In the genomic region with DNA sequence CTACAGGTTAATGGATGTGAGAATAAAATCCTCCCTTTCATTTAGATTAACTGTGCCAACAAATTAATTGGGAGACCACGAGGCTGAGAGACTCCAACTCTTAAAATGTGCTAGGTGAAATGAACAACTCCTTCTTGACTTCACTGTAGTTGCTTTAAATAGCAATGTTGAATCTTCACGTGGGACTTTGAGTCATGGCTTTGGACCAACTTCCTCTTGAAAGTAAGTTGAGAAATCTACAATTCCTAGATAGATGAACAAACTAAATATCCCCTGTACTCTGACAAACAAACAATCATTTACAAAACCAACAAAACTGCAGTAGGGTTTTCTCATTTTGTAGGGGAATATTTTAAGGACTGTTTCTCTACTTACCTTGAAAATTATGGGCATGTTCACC, we compare ENCODE assay signal across 26 cellular contexts.
"Had no signal": no experiment of that assay in that cellular context is flagged by ENCODE, and none has a peak within 500 bp of the region (broad histone marks: within the 10 kb centered on the region; RNA-seq: fewer than 3 reads in every experiment).

No MANE protein-coding gene starts in this region.

- H3K27ac ChIP-seq: left lung, lower lobe of right lung, neural progenitor cell, parathyroid adenoma, psoas muscle, right lobe of liver, tibial nerve, vagina had no signal

- H3K4me2 ChIP-seq: neural progenitor cell, smooth muscle cell had no signal

- H3K9me3 ChIP-seq: left lung, lower lobe of right lung, psoas muscle, right lobe of liver, vagina had no signal

- H3K79me2 ChIP-seq: parathyroid adenoma had no signal

- H3K4me3 ChIP-seq: left lung, lower lobe of right lung, neural progenitor cell, psoas muscle, right lobe of liver, smooth muscle cell, tibial nerve, vagina had no signal

- FAIRE-seq: islet of Langerhans, kidney had no signal

- DNase-seq: hypothalamus; immature natural killer cell; kidney; left colon; left lung; lower lobe of right lung; mesenchymal stem cell; naive B cell; natural killer cell; nephron progenitor cell; psoas muscle; right lobe of liver; stimulated activated CD4-positive, alpha-beta T cell treated with anti-CD3 and anti-CD28 coated beads, Interleukin-1b, Interleukin-23, amount 100 ng/mL, for 48 hours; stimulated activated CD4-positive, alpha-beta T cell treated with anti-CD3 and anti-CD28 coated beads, Interleukin-2, amount 100 ng/mL, for 48 hours; stimulated activated CD4-positive, alpha-beta T cell treated with anti-CD3 and anti-CD28 coated beads, Interleukin-4, amount 100 ng/mL, for 4 hours; stimulated activated CD8-positive, alpha-beta memory T cell treated with anti-CD3 and anti-CD28 coated beads, Interleukin-4, amount 100 ng/mL, for 48 hours; stimulated activated naive CD4-positive, alpha-beta T cell treated with Interleukin-2 at 50 U/mL for 16 hours; stimulated activated naive CD8-positive, alpha-beta T cell treated with anti-CD3 and anti-CD28 coated beads, Interleukin-15, amount 100 ng/mL, for 72 hours; substantia nigra had no signal

- H3K27me3 ChIP-seq: left lung, neural progenitor cell, right lobe of liver, tibial nerve, vagina had no signal

- ATAC-seq: left colon; left lung; lower lobe of right lung; natural killer cell; psoas muscle; stimulated activated memory B cell treated with anti-CD40 and anti-IgM and Interleukin-4, amounts not matched to agents 10 μg/mL and 1 μg/mL and 100 μg/mL, for 72 hours; stimulated activated naive CD8-positive, alpha-beta T cell treated with anti-CD3 and anti-CD28 coated beads, Interleukin-15, amount 100 ng/mL, for 72 hours had no signal

- H3K4me1 ChIP-seq: left lung, lower lobe of right lung, neural progenitor cell, parathyroid adenoma, right lobe of liver, tibial nerve had no signal

- H2AFZ ChIP-seq: neural progenitor cell, parathyroid adenoma had no signal

- H3K36me3 ChIP-seq: left lung, lower lobe of right lung, neural progenitor cell, right lobe of liver, tibial nerve, vagina had no signal
